In the genomic region with DNA sequence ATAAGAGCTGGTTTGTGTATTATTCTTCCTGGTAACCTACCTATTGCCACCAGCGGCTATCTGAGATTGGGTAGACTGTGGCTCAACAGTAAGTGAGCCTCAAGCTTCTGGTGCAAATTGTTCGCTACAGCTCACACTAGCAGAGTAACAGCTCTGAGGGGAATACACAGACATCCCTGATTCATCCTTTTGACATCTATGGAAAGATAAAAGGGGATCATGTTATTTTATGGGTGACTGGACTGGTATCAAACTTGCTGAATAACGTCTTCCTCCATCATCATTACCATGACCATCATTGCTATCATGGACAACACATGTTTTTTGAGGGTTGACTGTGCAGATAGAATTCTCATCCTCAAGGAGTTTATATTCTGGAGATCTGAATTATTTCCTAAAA, we compare ENCODE assay signal across 1 cellular context.
TF ChIP-seq lines count a peak whose summit lies in the region.

No MANE protein-coding gene starts in this region.

TF ChIP-seq in IMR-90, 13 proteins besides CTCF, POLR2A, EP300 and RAD21 (continued from another document):
- TF ChIP-seq, protein P1, sequence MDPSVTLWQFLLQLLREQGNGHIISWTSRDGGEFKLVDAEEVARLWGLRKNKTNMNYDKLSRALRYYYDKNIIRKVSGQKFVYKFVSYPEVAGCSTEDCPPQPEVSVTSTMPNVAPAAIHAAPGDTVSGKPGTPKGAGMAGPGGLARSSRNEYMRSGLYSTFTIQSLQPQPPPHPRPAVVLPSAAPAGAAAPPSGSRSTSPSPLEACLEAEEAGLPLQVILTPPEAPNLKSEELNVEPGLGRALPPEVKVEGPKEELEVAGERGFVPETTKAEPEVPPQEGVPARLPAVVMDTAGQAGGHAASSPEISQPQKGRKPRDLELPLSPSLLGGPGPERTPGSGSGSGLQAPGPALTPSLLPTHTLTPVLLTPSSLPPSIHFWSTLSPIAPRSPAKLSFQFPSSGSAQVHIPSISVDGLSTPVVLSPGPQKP (IDR thresholded peaks at IDR 0.05; ENCODE audit: borderline replicate concordance, low read depth, low read length), result no peak
